8 cellular contexts compared by ENCODE assay signal in genomic region chr11:35662061-35662648, GRCh38. TPM values are rescaled to one million over a fixed set of nuclear protein-coding genes. Genes with fewer than 3 reads are reported as not detected.
DNase-seq lines count a peak whose midpoint lies in the region; ATAC-seq, FAIRE-seq and TF ChIP-seq lines count a peak whose summit lies in the region.

No MANE protein-coding gene starts in this region.

- H3K9me3 ChIP-seq in A549 (peaks cover 35% of the 10 kb centered on the region), GM12878 (replicated peaks; ENCODE audit: control insufficient read depth, insufficient read depth, low read length) (peaks cover 10% of the 10 kb centered on the region), iPS-18c (ENCODE audit: control insufficient read depth, insufficient read depth, low read length) (peaks cover 3% of the 10 kb centered on the region), small intestine (ENCODE audit: control insufficient read depth, low read depth) (no peaks in the 10 kb centered on the region)

- TF ChIP-seq POLR2A in A549 (IDR thresholded peaks at IDR 0.05; ENCODE audit: low read length) (no peak), GM12878 (IDR thresholded peaks at IDR 0.05; ENCODE audit: low read depth, low read length) (no peak)

- SMC1A ChIA-PET in GM12878 (lab: Charles Lee; ENCODE audit: uncharacterized antibody, unreplicated experiment): interaction anchor here (0.9 to 1.1 kb wide), 2 partner anchors 9 to 140 kb away, joined by 3 to 4 read pairs; no protein-coding TSS in a partner anchor

- ATAC-seq in A549 (peak in 1 of 2 experiments; percentile 22; a peak in 3 of 6 replicates), HG02870 (IDR thresholded peaks at IDR 0.05; ENCODE audit: unreplicated experiment) (peak; percentile 38), GM12878 (peak; percentile 59)

- no peaks in the 10 kb centered on the region for H3K36me3 ChIP-seq in GM12878 (ENCODE audit: control insufficient read depth in 2 of 2, insufficient read depth in 2 of 2, low read length in 1 of 2)
- H3K36me3 ChIP-seq in small intestine (ENCODE audit: control insufficient read depth in 2 of 2, insufficient read depth in 2 of 2, low read length in 2 of 2): no peaks in the 10 kb centered on the region

- FAIRE-seq in A549 (lab: Jason Lieb, UNC) (no peak), GM12878 (lab: Jason Lieb, UNC) (peak; percentile 66), small intestine (lab: Jason Lieb, UNC) (no peak)

- no peaks in the 10 kb centered on the region for H3K27me3 ChIP-seq in GM12878 (replicated peaks in 1 of 2; ENCODE audit: control insufficient read depth in 2 of 2, insufficient read depth in 2 of 2, low read length in 1 of 2)
- no peaks in the 10 kb centered on the region for H3K27me3 ChIP-seq in small intestine (ENCODE audit: control insufficient read depth in 2 of 2, insufficient read depth in 2 of 2, low read length in 2 of 2)

- CTCF ChIA-PET in A549 (lab: Yijun Ruan, JAX): interaction anchor here (0.7 to 1.8 kb wide), 5 partner anchors 14 to 160 kb away, joined by 3 to 4 read pairs (median 3); no protein-coding TSS in a partner anchor
- CTCF ChIA-PET in GM12878 (lab: Yijun Ruan, JAX): interaction anchor here (1.6 kb wide), 1 partner anchor 160 kb away, joined by 6 read pairs; no protein-coding TSS in a partner anchor

- TF ChIP-seq EP300 in A549 (IDR thresholded peaks at IDR 0.05) (no peak), GM12878 (IDR thresholded peaks at IDR 0.05; ENCODE audit: borderline replicate concordance in 1 of 2, control insufficient read depth in 1 of 2, low read depth in 2 of 2, low read length in 2 of 2) (no peak)

- TF ChIP-seq RAD21 in A549 (conservative IDR thresholded peaks at IDR 0.05 in 1 of 2, IDR thresholded peaks at IDR 0.05 in 1 of 2) (no peak; a peak in 3 of 5 replicates), GM12878 (IDR thresholded peaks at IDR 0.05; ENCODE audit: insufficient read depth, low read depth, low read length) (no peak)

- BruUV-seq in GM12878 (replicated peaks; lab: Mats Ljungman, UMichigan): no TSS peak

- intact Hi-C loops in GM12878 (cut with micrococcal nuclease; ENCODE audit: unreplicated experiment): loop anchor here (1.0 to 2.0 kb wide), 2 partner anchors 44 to 61 kb away; partner anchors contain the start of gene FJX1

- in situ Hi-C loops in GM13976 (cut with MboI; ENCODE audit: low sequenced_read_pairs, unreplicated experiment) (no loop called here), GM12878 (cut with MboI) (no loop called here)

- H3K4me1 ChIP-seq in A549 (peaks cover 11% of the 10 kb centered on the region; the same call in 1 of the 3 replicates), GM12878 (ENCODE audit: control insufficient read depth, insufficient read depth, low read length) (peaks cover 7% of the 10 kb centered on the region), small intestine (ENCODE audit: control insufficient read depth in 2 of 2, insufficient read depth in 1 of 2, low read depth in 1 of 2, low read length in 1 of 2) (peaks cover 4 to 9% of the 10 kb centered on the region in 2 donors)

- 5% methylated on average over 12 of the region's 12 CpGs for WGBS in A549 (ENCODE audit: missing lambda C conversion rate)
- under 1% methylated on average over 12 of the region's 12 CpGs for WGBS in GM12878 (ENCODE audit: insufficient coverage, insufficient replicate concordance, low lambda C conversion rate, missing lambda C conversion rate)
- WGBS in small intestine, 3 donors: 3 to 4% (median 4%) methylated on average over 12 of the region's 12 CpGs

- H4K20me1 ChIP-seq in GM12878 (ENCODE audit: control insufficient read depth, insufficient read depth): no peaks in the 10 kb centered on the region

- peak in 1 of 2 experiments; percentile 8 for DNase-seq in A549 (ENCODE audit: low read depth in 1 of 2, low spot score in 1 of 2)
- DNase-seq in GM13976 (ENCODE audit: low spot score): peak; percentile 34
- DNase-seq in NCI-H345 (lab: John Stamatoyannopoulos, UW): peak; percentile 68
- DNase-seq in GM12878 (ENCODE audit: low read depth, low spot score): peak; percentile 27
- DNase-seq in small intestine: no peak
- no peak for DNase-seq in HK-2 (ENCODE audit: unreplicated experiment)

- peak overlapping the region; percentile 70 for H3K4me3 ChIP-seq in A549
- peak overlapping the region; percentile 73 for H3K4me3 ChIP-seq in GM12878
- H3K4me3 ChIP-seq in iPS-18c (ENCODE audit: insufficient read depth, low read depth, low read length): peak overlapping the region; percentile 73
- peak overlapping the region; percentile 85 to 91 for H3K4me3 ChIP-seq in small intestine (ENCODE audit: low read depth in 1 of 2, low read length in 2 of 2)

- RAD21 ChIA-PET in GM12878 (lab: Charles Lee; ENCODE audit: unreplicated experiment): interaction anchor here (1.6 kb wide), 1 partner anchor 160 kb away, joined by 7 read pairs; no protein-coding TSS in a partner anchor

- peak overlapping the region; percentile 78 for H2AFZ ChIP-seq in GM12878 (ENCODE audit: control insufficient read depth, low read depth, low read length)

- peak overlapping the region; percentile 95 to 96 for H3K27ac ChIP-seq in A549
- H3K27ac ChIP-seq in GM12878 (ENCODE audit: control insufficient read depth, insufficient read depth): peak overlapping the region; percentile 70
- peak overlapping the region; percentile 95 for H3K27ac ChIP-seq in small intestine (ENCODE audit: low read depth in 1 of 2, low read length in 1 of 2)

- peaks cover 33% of the 10 kb centered on the region for H3K79me2 ChIP-seq in GM12878 (ENCODE audit: control insufficient read depth, insufficient read depth, low read length)

- H3K9ac ChIP-seq in GM12878 (ENCODE audit: control insufficient read depth, insufficient read depth, low read length): peak overlapping the region; percentile 65

- TF ChIP-seq CTCF in A549 (IDR thresholded peaks at IDR 0.05) (no peak), GM13976 (IDR thresholded peaks at IDR 0.05; ENCODE audit: borderline replicate concordance, control extremely low read depth, extremely low read depth, insufficient read depth, missing control alignments) (no peak), GM12878 (IDR thresholded peaks at IDR 0.05 in 2 of 3, conservative IDR thresholded peaks at IDR 0.05 in 1 of 3; ENCODE audit: control insufficient read depth in 2 of 3, extremely low read depth in 1 of 3, insufficient read depth in 1 of 3, low read depth in 3 of 3, low read length in 3 of 3) (no peak)

- H3K4me2 ChIP-seq in A549 (peak overlapping the region; percentile 96), GM12878 (ENCODE audit: control insufficient read depth, insufficient read depth) (peak overlapping the region; percentile 79)

- POLR2A ChIA-PET in A549 (lab: Yijun Ruan, JAX) (interaction anchor here (1.0 to 1.6 kb wide), 2 partner anchors 32 to 43 kb away, joined by 3 to 4 read pairs; no protein-coding TSS in a partner anchor), GM12878 (lab: Charles Lee) (interaction anchor here (0.7 kb wide), 1 partner anchor 430 kb away, joined by 3 read pairs; no protein-coding TSS in a partner anchor)

RNA-seq across cellular contexts. Expression of gene TRIM44, which starts 0.4 kb away (rescaled TPM):
- polyA plus RNA-seq in A549 (2011; rRNA removed): 70.4 and 102 TPM in 2 replicates
- 20.3 and 20.4 TPM in 2 replicates for polyA plus RNA-seq in A549 (2012; cell fraction: cytosol; rRNA removed)
- polyA plus RNA-seq in A549 (2012; cell fraction: nucleus; rRNA removed): 11.3 and 21.5 TPM in 2 replicates
- polyA plus RNA-seq in A549 (2017; fragmentation: RNase III; extraction: RNeasy Plus Mini Kit Qiagen cat#74134 plus additional on column Dnase treatment): 19.3 to 23.7 TPM (median 20.9 TPM) in 3 replicates
- 91.7 and 113 TPM in 2 replicates for polyA minus RNA-seq in A549 (2011; rRNA and poly(A)+ RNA removed)
- 41.8 and 42.1 TPM in 2 replicates for total RNA-seq in GM12878 (2013; cell fraction: nucleolus; rRNA removed)
- 17.8 and 18.6 TPM in 2 replicates for total RNA-seq in GM12878 (2014; rRNA removed)
- total RNA-seq in GM12878 (2014; rRNA removed; fragmentation: Illumina TruSeq; extraction: Trizol): 17.4 and 17.5 TPM in 2 replicates
- 51.2 and 54.5 TPM in 2 replicates for total RNA-seq in GM12878 (2021)
- polyA plus RNA-seq in GM12878 (2011; ENCODE audit: low read depth): 10.2 TPM
- polyA plus RNA-seq in GM12878 (2011; rRNA removed): 86.4 and 93.0 TPM in 2 replicates
- polyA plus RNA-seq in GM12878 (2011; cell fraction: cytosol; rRNA removed): 55.2 and 67.9 TPM in 2 replicates
- polyA plus RNA-seq in GM12878 (2011; cell fraction: nucleus; rRNA removed): 112 and 116 TPM in 2 replicates
- 16.1 and 27.8 TPM in 2 replicates for polyA plus RNA-seq in GM12878 (2012)
- 53.0 and 61.9 TPM in 2 replicates for polyA plus RNA-seq in GM12878 (2014; fragmentation: Illumina TruSeq; extraction: Trizol)
- 1 to 10 TPM; 6.7 to 8.9 TPM for polyA plus RNA-seq in GM12878 (2014; fragmentation: Nextera tagmentation; extraction: Ambion mirVana)
- 25.8 and 27.1 TPM in 2 replicates for polyA plus RNA-seq in GM12878 (2014; rRNA removed)
- polyA plus RNA-seq in GM12878 (2016; fragmentation: Nextera tagmentation; extraction: Ambion mirVana): 10 to 100 TPM; 29.4 to 40.1 TPM
- polyA minus RNA-seq in GM12878 (2011; rRNA and poly(A)+ RNA removed): 82.1 and 117 TPM in 2 replicates
- 22.2 and 23.4 TPM in 2 replicates for polyA minus RNA-seq in GM12878 (2011; cell fraction: cytosol; rRNA and poly(A)+ RNA removed)
- polyA minus RNA-seq in GM12878 (2011; cell fraction: nucleus; rRNA and poly(A)+ RNA removed): 10.6 and 15.8 TPM in 2 replicates
- polyA plus RNA-seq in small intestine: 10 to 100 TPM in 1 of 3 donors, 1 to 10 TPM in 2; 8.9 to 15.9 (median 9.6) TPM

RNA-seq across cellular contexts. Expression of gene FJX1, which starts 43.9 kb away (rescaled TPM):
- 6.5 and 7.1 TPM in 2 replicates for polyA plus RNA-seq in A549 (2011; rRNA removed)
- polyA plus RNA-seq in A549 (2012; cell fraction: cytosol; rRNA removed): 16.4 and 23.4 TPM in 2 replicates
- 23.7 and 31.3 TPM in 2 replicates for polyA plus RNA-seq in A549 (2012; cell fraction: nucleus; rRNA removed)
- polyA plus RNA-seq in A549 (2017; fragmentation: RNase III; extraction: RNeasy Plus Mini Kit Qiagen cat#74134 plus additional on column Dnase treatment): 14.5 to 17.9 TPM (median 15.6 TPM) in 3 replicates
- polyA minus RNA-seq in A549 (2011; rRNA and poly(A)+ RNA removed): 5.4 and 5.9 TPM in 2 replicates
- total RNA-seq in GM12878 (2013; cell fraction: nucleolus; rRNA removed): 5.3 and 6.6 TPM in 2 replicates
- 19.3 and 23.4 TPM in 2 replicates for total RNA-seq in GM12878 (2014; rRNA removed)
- 8.9 and 11.1 TPM in 2 replicates for total RNA-seq in GM12878 (2014; rRNA removed; fragmentation: Illumina TruSeq; extraction: Trizol)
- total RNA-seq in GM12878 (2021): 25.9 and 26.1 TPM in 2 replicates
- polyA plus RNA-seq in GM12878 (2011; ENCODE audit: low read depth): 0.56 TPM
- polyA plus RNA-seq in GM12878 (2011; rRNA removed): 1.4 and 1.7 TPM in 2 replicates
- polyA plus RNA-seq in GM12878 (2011; cell fraction: cytosol; rRNA removed): 2.1 and 3.4 TPM in 2 replicates
- polyA plus RNA-seq in GM12878 (2011; cell fraction: nucleus; rRNA removed): 4.1 and 5.3 TPM in 2 replicates
- polyA plus RNA-seq in GM12878 (2012): 2.5 and 3.5 TPM in 2 replicates
- 5.3 and 8.7 TPM in 2 replicates for polyA plus RNA-seq in GM12878 (2014; fragmentation: Illumina TruSeq; extraction: Trizol)
- 10 to 100 TPM in 1 of 2 experiments, 1 to 10 TPM in 1; 4.2 to 10.6 TPM for polyA plus RNA-seq in GM12878 (2014; fragmentation: Nextera tagmentation; extraction: Ambion mirVana)
- 14.9 and 16.7 TPM in 2 replicates for polyA plus RNA-seq in GM12878 (2014; rRNA removed)
- polyA plus RNA-seq in GM12878 (2016; fragmentation: Nextera tagmentation; extraction: Ambion mirVana): 1 to 10 TPM; 3.9 to 9.3 TPM
- polyA minus RNA-seq in GM12878 (2011; rRNA and poly(A)+ RNA removed): 1.1 and 1.2 TPM in 2 replicates
- polyA minus RNA-seq in GM12878 (2011; cell fraction: cytosol; rRNA and poly(A)+ RNA removed): 1.4 and 1.6 TPM in 2 replicates
- polyA minus RNA-seq in GM12878 (2011; cell fraction: nucleus; rRNA and poly(A)+ RNA removed): 2.5 and 5.0 TPM in 2 replicates
- polyA plus RNA-seq in small intestine: under 1 TPM in 1 of 3 donors, not detected in 2; 0.79 TPM

Comparison
In these comparisons a context has a peak if more than half of its experiments do, and no peak if none do; other contexts are left out.
1. DNase-seq: peak in GM13976 (single experiment), NCI-H345 (single experiment) and GM12878 (single experiment); none in small intestine (single experiment) and HK-2 (single experiment).
2. Peak in every context shown above with its lines, with median percentiles within 50 percentile points of each other: H3K27ac ChIP-seq and H3K4me3 ChIP-seq.